Comparison of ENCODE assay signal across 8 cellular contexts in genomic region chr17:51260237-51260959, GRCh38. TPM values are rescaled to one million over a fixed set of nuclear protein-coding genes. Genes with fewer than 3 reads are reported as not detected.
A peak's percentile ranks its signal among the peaks of the same experiment; 100 is the strongest.
DNase-seq lines count a peak whose midpoint lies in the region; ATAC-seq and TF ChIP-seq lines count a peak whose summit lies in the region.

UTP18 (plus strand) TSS chr17:51260546; CDS start chr17:51260585, 39 bp downstream.

- TF ChIP-seq POLR2A in Peyer's patch (IDR thresholded peaks at IDR 0.05), result peak; percentile 30 to 53
- peak in 2 of 4 donors; percentile 62 to 66 for TF ChIP-seq POLR2A in esophagus squamous epithelium (IDR thresholded peaks at IDR 0.05)

- H2AFZ ChIP-seq in DND-41 (ENCODE audit: low read depth, low read length), result peak within 1 kb of the TSS; percentile 94

- peak within 1 kb of the TSS; percentile 97 for H3K27ac ChIP-seq in DND-41 (ENCODE audit: low read length)
- peak within 1 kb of the TSS; percentile 88 for H3K27ac ChIP-seq in KOPT-K1 (ENCODE audit: low read depth, low read length, poor library complexity, severe bottlenecking)
- peak within 1 kb of the TSS; percentile 97 to 99 (median 98) for H3K27ac ChIP-seq in Peyer's patch
- peak within 1 kb of the TSS; percentile 92 to 98 (median 96) for H3K27ac ChIP-seq in esophagus squamous epithelium

- WGBS in esophagus squamous epithelium, 2 donors, result 0% methylated on average over 4 of the region's 82 CpGs

- DNase-seq in DND-41, result peak; percentile 96
- peak; percentile 92 to 98 (median 97) for DNase-seq in Peyer's patch
- peak; percentile 96 for DNase-seq in activated T-cell treated with anti-CD3 and anti-CD28 coated beads, Interleukin-2, amount 50 U/mL, for 48 hours
- DNase-seq in esophagus squamous epithelium (lab: John Stamatoyannopoulos, UW), result peak; percentile 89
- DNase-seq in myocyte (ENCODE audit: low read depth), result peak; percentile 98
- peak; percentile 94 to 97 for DNase-seq in stimulated activated CD8-positive, alpha-beta memory T cell treated with anti-CD3 and anti-CD28 coated beads, Interleukin-7, amount 100 ng/mL, for 4 hours (ENCODE audit: low read depth in 2 of 2)

- intact Hi-C loops in esophagus squamous epithelium (cut with DNase I), result no loop called here

- H3K9ac ChIP-seq in DND-41 (ENCODE audit: low read depth, low read length), result peak within 1 kb of the TSS; percentile 88

- peaks cover 62% of the 10 kb centered on the region for H3K36me3 ChIP-seq in DND-41 (ENCODE audit: insufficient read depth, low read length)
- peaks cover 65% of the 10 kb centered on the region for H3K36me3 ChIP-seq in KOPT-K1 (ENCODE audit: insufficient read depth, low read length)
- peaks cover 0 to 5% (median 0%) of the 10 kb centered on the region in 3 donors for H3K36me3 ChIP-seq in Peyer's patch
- peaks cover 0 to 42% (median 0%) of the 10 kb centered on the region in 3 donors for H3K36me3 ChIP-seq in esophagus squamous epithelium

- H3K4me1 ChIP-seq in DND-41 (ENCODE audit: insufficient read depth, low read length), result peaks cover 51% of the 10 kb centered on the region
- peaks cover 3 to 55% (median 17%) of the 10 kb centered on the region in 4 donors for H3K4me1 ChIP-seq in Peyer's patch
- H3K4me1 ChIP-seq in esophagus squamous epithelium, result peaks cover 12 to 67% (median 44%) of the 10 kb centered on the region in 3 donors

- peak; percentile 74 for ATAC-seq in DND-41 (ENCODE audit: insufficient read depth, low read depth)
- peak; percentile 64 for ATAC-seq in GM21825 (IDR thresholded peaks at IDR 0.05; ENCODE audit: unreplicated experiment)

- peaks cover 51% of the 10 kb centered on the region for H4K20me1 ChIP-seq in DND-41 (ENCODE audit: insufficient read depth, low read length)

- H3K4me3 ChIP-seq in DND-41 (ENCODE audit: low read depth in 1 of 2, low read length in 2 of 2) (peak within 1 kb of the TSS; percentile 86 to 88), Peyer's patch (peak within 1 kb of the TSS; percentile 93 to 98 (median 95)), esophagus squamous epithelium (peak within 1 kb of the TSS; percentile 79 to 96 (median 82))

- no peaks in the 10 kb centered on the region for H3K27me3 ChIP-seq in DND-41 (ENCODE audit: insufficient read depth, low read length, poor library complexity)
- no peaks in the 10 kb centered on the region for H3K27me3 ChIP-seq in Peyer's patch
- H3K27me3 ChIP-seq in esophagus squamous epithelium, result no peaks in the 10 kb centered on the region

- TF ChIP-seq CTCF in DND-41 (IDR thresholded peaks at IDR 0.05; ENCODE audit: borderline replicate concordance, extremely low read depth, low read length, poor library complexity, severe bottlenecking) (no peak), Peyer's patch (IDR thresholded peaks at IDR 0.05) (peak in 1 of 6 experiments; percentile 22), esophagus squamous epithelium (IDR thresholded peaks at IDR 0.05) (no peak)

- peaks cover 91% of the 10 kb centered on the region for H3K79me2 ChIP-seq in DND-41 (ENCODE audit: insufficient read depth, low read length)

- H3K4me2 ChIP-seq in DND-41 (ENCODE audit: insufficient read depth, low read length), result peak within 1 kb of the TSS; percentile 94

- H3K9me3 ChIP-seq in DND-41 (ENCODE audit: insufficient read depth, low read length, severe bottlenecking), result no peaks in the 10 kb centered on the region
- no peaks in the 10 kb centered on the region for H3K9me3 ChIP-seq in KOPT-K1 (ENCODE audit: insufficient read depth, low read length, poor library complexity, severe bottlenecking)
- H3K9me3 ChIP-seq in Peyer's patch, result no peaks in the 10 kb centered on the region
- H3K9me3 ChIP-seq in esophagus squamous epithelium, result no peaks in the 10 kb centered on the region

RNA-seq across cellular contexts. Expression of gene UTP18, which starts in this region (rescaled TPM):
- total RNA-seq in Peyer's patch (10 to 100 TPM; 14.4 to 25.8 (median 20.6) TPM), esophagus squamous epithelium (10 to 100 TPM; 23.4 to 45.4 (median 36.2) TPM), myocyte (27.7 and 31.9 TPM in 2 replicates)
- 13.4 TPM for polyA plus RNA-seq in myocyte (2012)

Comparison
In these comparisons a context has a peak if more than half of its experiments do, and no peak if none do; other contexts are left out.
1. Peak in every context shown above with its lines: DNase-seq, ATAC-seq, H3K4me3 ChIP-seq and H3K27ac ChIP-seq.